Comparison of ENCODE assay signal across 8 cellular contexts in the genomic region with DNA sequence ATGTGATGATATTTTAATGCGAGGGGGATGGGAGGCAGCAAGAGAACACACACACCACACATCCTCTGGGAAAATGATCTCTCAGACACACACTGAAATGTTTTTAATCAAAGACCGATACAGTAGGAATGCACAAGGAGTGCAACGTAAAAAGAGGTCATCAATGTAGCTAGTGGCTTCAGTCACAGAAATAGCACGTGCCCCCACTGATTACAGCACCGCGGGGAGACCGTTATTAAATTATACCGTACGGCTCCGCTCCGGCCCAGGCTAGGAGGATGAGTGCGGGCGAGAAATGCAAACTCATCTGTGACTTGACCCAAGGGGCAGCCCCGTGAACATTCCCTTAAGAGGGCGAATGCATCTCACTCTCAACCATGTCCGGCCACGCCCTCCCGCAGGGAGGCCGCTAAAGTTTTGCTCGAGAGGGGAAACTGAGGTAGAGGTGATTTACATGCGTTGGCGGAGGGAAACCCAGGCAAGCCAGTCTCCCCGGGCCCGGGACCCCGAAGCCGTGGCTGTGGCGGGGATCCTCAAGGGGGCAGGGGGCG. TPM values are rescaled to one million over a fixed set of nuclear protein-coding genes. Genes with fewer than 3 reads are reported as not detected.
DNase-seq lines count a peak whose midpoint lies in the region; ATAC-seq and TF ChIP-seq lines count a peak whose summit lies in the region.

No MANE protein-coding gene starts in this region.

- H3K36me3 Mint-ChIP-seq in activated naive CD8-positive, alpha-beta T cell treated with anti-CD3 and anti-CD28 coated beads, Interleukin-2, amount 50 U/mL, for 24 hours (ENCODE audit: low read depth) = peaks cover 54% of the 10 kb centered on the region

- peak overlapping the region; percentile 92 for H3K4me3 ChIP-seq in OCI-LY7 (ENCODE audit: low read depth, low read length, poor library complexity, severe bottlenecking)
- H3K4me3 ChIP-seq in right cardiac atrium (ENCODE audit: low read length) = peak overlapping the region; percentile 88
- peak overlapping the region; percentile 93 for H3K4me3 ChIP-seq in retinal pigment epithelial cell (ENCODE audit: low read length)

- H3K79me2 ChIP-seq in OCI-LY7 (ENCODE audit: insufficient read depth, low read depth, low read length) = peaks cover 96% of the 10 kb centered on the region

- no TSS peak for BruUV-seq in OCI-LY7 (replicated peaks; lab: Mats Ljungman, UMichigan)

- peaks cover 54% of the 10 kb centered on the region for H3K36me3 ChIP-seq in OCI-LY7 (ENCODE audit: insufficient read depth, low read length)

- H3K27ac ChIP-seq in OCI-LY7 (ENCODE audit: low read depth, low read length, poor library complexity, severe bottlenecking) (peak overlapping the region; percentile 78), right cardiac atrium (ENCODE audit: low read length) (peak overlapping the region; percentile 90)

- peak; percentile 54 for ATAC-seq in HG02642 (IDR thresholded peaks at IDR 0.05; ENCODE audit: poor library complexity, unreplicated experiment)
- peak; percentile 84 for ATAC-seq in activated naive CD8-positive, alpha-beta T cell treated with anti-CD3 and anti-CD28 coated beads, Interleukin-2, amount 50 U/mL, for 24 hours
- peak; percentile 40 to 57 for ATAC-seq in right cardiac atrium

- H3K9me3 ChIP-seq in OCI-LY7 (ENCODE audit: low read length) (no peaks in the 10 kb centered on the region), right cardiac atrium (ENCODE audit: control insufficient read depth, low read length) (no peaks in the 10 kb centered on the region)

- H3K4me1 ChIP-seq in OCI-LY7 (ENCODE audit: insufficient read depth, low read length, poor library complexity, severe bottlenecking) = peaks cover 56% of the 10 kb centered on the region
- peaks cover 7% of the 10 kb centered on the region for H3K4me1 ChIP-seq in right cardiac atrium (ENCODE audit: control insufficient read depth, insufficient read depth, low read length)

- CTCF ChIA-PET in OCI-LY7 (lab: Charles Lee; ENCODE audit: unreplicated experiment) = no interaction called here

- intact Hi-C loops in OCI-LY7 (cut with micrococcal nuclease; ENCODE audit: unreplicated experiment) = no loop called here
- intact Hi-C loops in right cardiac atrium (cut with DNase I) = loop anchor here in 1 of 4 donors (10.0 kb wide), 1 partner anchor 445 kb away; no protein-coding TSS in a partner anchor

- no peaks in the 10 kb centered on the region for H3K9me3 Mint-ChIP-seq in activated naive CD8-positive, alpha-beta T cell treated with anti-CD3 and anti-CD28 coated beads, Interleukin-2, amount 50 U/mL, for 24 hours

- DNase-seq in NOMO-1 (lab: John Stamatoyannopoulos, UW; ENCODE audit: unreplicated experiment in 2 of 2) = peak; percentile 7 to 47
- no peak for DNase-seq in NOMO-1 treated with dmso at 0.1 percent for 144 hours (lab: John Stamatoyannopoulos, UW; ENCODE audit: unreplicated experiment)
- peak; percentile 74 for DNase-seq in OCI-LY7 (ENCODE audit: low spot score)
- DNase-seq in activated naive CD8-positive, alpha-beta T cell treated with anti-CD3 and anti-CD28 coated beads, Interleukin-2, amount 50 U/mL, for 24 hours = peak; percentile 79
- DNase-seq in right cardiac atrium = peak in 1 of 3 donors; percentile 39
- peak; percentile 9 for DNase-seq in retinal pigment epithelial cell (ENCODE audit: low read depth)
- DNase-seq in COR-L47 (lab: John Stamatoyannopoulos, UW) = no peak

- under 1% methylated on average over 28 of the region's 28 CpGs for WGBS in right cardiac atrium

- peak overlapping the region; percentile 97 for H3K27ac Mint-ChIP-seq in activated naive CD8-positive, alpha-beta T cell treated with anti-CD3 and anti-CD28 coated beads, Interleukin-2, amount 50 U/mL, for 24 hours

- peaks cover 34% of the 10 kb centered on the region for H4K20me1 ChIP-seq in OCI-LY7 (ENCODE audit: insufficient read depth, low read length)

- POLR2A ChIA-PET in OCI-LY7 (lab: Charles Lee) = interaction anchor here (1.2 kb wide), 1 partner anchor 42 kb away, joined by 6 read pairs; a partner anchor contains a TSS

- no peaks in the 10 kb centered on the region for H3K27me3 ChIP-seq in right cardiac atrium (ENCODE audit: control insufficient read depth, insufficient read depth)

- TF ChIP-seq CTCF in OCI-LY7 (conservative IDR thresholded peaks at IDR 0.05; ENCODE audit: low read length) (no peak), retinal pigment epithelial cell (conservative IDR thresholded peaks at IDR 0.05; ENCODE audit: low read depth, low read length) (no peak)

- peak overlapping the region; percentile 94 for H3K4me3 Mint-ChIP-seq in activated naive CD8-positive, alpha-beta T cell treated with anti-CD3 and anti-CD28 coated beads, Interleukin-2, amount 50 U/mL, for 24 hours

- H2AFZ ChIP-seq in OCI-LY7 (ENCODE audit: low read length) = peak overlapping the region; percentile 65

- peaks cover 2% of the 10 kb centered on the region for H3K27me3 Mint-ChIP-seq in activated naive CD8-positive, alpha-beta T cell treated with anti-CD3 and anti-CD28 coated beads, Interleukin-2, amount 50 U/mL, for 24 hours

- H3K9me2 ChIP-seq in OCI-LY7 (ENCODE audit: insufficient read depth, low read length) = no peaks in the 10 kb centered on the region

- H3K4me2 ChIP-seq in OCI-LY7 (ENCODE audit: low read length) = peak overlapping the region; percentile 90

- peaks cover 81% of the 10 kb centered on the region for H3K4me1 Mint-ChIP-seq in activated naive CD8-positive, alpha-beta T cell treated with anti-CD3 and anti-CD28 coated beads, Interleukin-2, amount 50 U/mL, for 24 hours

RNA-seq across cellular contexts. Expression of a gene that starts 0.6 kb away (rescaled TPM):
- 92.9 and 121 TPM in 2 replicates for total RNA-seq in OCI-LY7 (2014; rRNA removed; shearing (Covaris generic))
- total RNA-seq in OCI-LY7 (2022) = 126 and 150 TPM in 2 replicates
- total RNA-seq in right cardiac atrium = 10 to 100 TPM; 48.9 to 70.3 (median 63.7) TPM
- polyA plus RNA-seq in right cardiac atrium = 64.5 TPM

RNA-seq across cellular contexts. Expression of a gene that starts 41.8 kb away (rescaled TPM):
- 35.2 and 41.3 TPM in 2 replicates for total RNA-seq in OCI-LY7 (2014; rRNA removed; shearing (Covaris generic))
- total RNA-seq in OCI-LY7 (2022) = 50.1 and 51.1 TPM in 2 replicates
- 10 to 100 TPM; 25.9 to 31.9 (median 30.8) TPM for total RNA-seq in right cardiac atrium
- polyA plus RNA-seq in right cardiac atrium = 11.5 TPM

RNA-seq across cellular contexts. Expression of a gene that starts 42.1 kb away (rescaled TPM):
- total RNA-seq in OCI-LY7 (2014; rRNA removed; shearing (Covaris generic)) = 60.0 and 67.6 TPM in 2 replicates
- total RNA-seq in OCI-LY7 (2022) (45.8 and 66.0 TPM in 2 replicates), right cardiac atrium (10 to 100 TPM; 10.1 to 21.1 (median 12.1) TPM)
- 14.8 TPM for polyA plus RNA-seq in right cardiac atrium

Comparison
In these comparisons a context has a peak if more than half of its experiments do, and no peak if none do; other contexts are left out.
1. DNase-seq: peak in NOMO-1 (2 of 2), OCI-LY7 (single experiment), activated naive CD8-positive, alpha-beta T cell treated with anti-CD3 and anti-CD28 coated beads, Interleukin-2, amount 50 U/mL, for 24 hours (single experiment) and retinal pigment epithelial cell (single experiment); none in NOMO-1 treated with dmso at 0.1 percent for 144 hours (single experiment) and COR-L47 (single experiment).
2. Peak in every context shown above with its lines, with median percentiles within 50 percentile points of each other: ATAC-seq and H3K4me3 ChIP-seq.